21 cellular contexts compared by ENCODE assay signal in genomic region chr3:58697552-58697951, GRCh38. TPM values are rescaled to one million over a fixed set of nuclear protein-coding genes. Genes with fewer than 3 reads are reported as not detected.
A peak's percentile ranks its signal among the peaks of the same experiment; 100 is the strongest.
DNase-seq lines count a peak whose midpoint lies in the region; ATAC-seq lines count a peak whose summit lies in the region.
"Had no signal": no experiment of that assay in that cellular context is flagged by ENCODE, and none has a peak within 500 bp of the region (broad histone marks: within the 10 kb centered on the region; RNA-seq: fewer than 3 reads in every experiment).

No MANE protein-coding gene starts in this region.

- no peak overlapping the region for H3K4me3 ChIP-seq in mesendoderm (ENCODE audit: low read length)
- H3K4me3 ChIP-seq: adrenal gland, upper lobe of right lung had no signal

- H3K36me3 Mint-ChIP-seq in activated CD4-positive, alpha-beta T cell treated with anti-CD3 and anti-CD28 coated beads, Interleukin-2, amount 10 ng/mL, durations not matched to agents 7 days and 5 days (ENCODE audit: low read depth), result peaks cover 3% of the 10 kb centered on the region
- H3K36me3 Mint-ChIP-seq: T-cell had no signal

- peaks cover 1% of the 10 kb centered on the region for H3K4me1 ChIP-seq in mesendoderm (ENCODE audit: control insufficient read depth, low read depth, low read length)
- H3K4me1 ChIP-seq: adrenal gland, BE2C had no signal

- POLR2A ChIA-PET in activated CD4-positive, alpha-beta T cell treated with anti-CD3 and anti-CD28 coated beads, Interleukin-2, amount 10 ng/mL, durations not matched to agents 7 days and 5 days (lab: Charles Lee), result no interaction called here

- H3K27ac Mint-ChIP-seq in activated CD4-positive, alpha-beta T cell treated with anti-CD3 and anti-CD28 coated beads, Interleukin-2, amount 10 ng/mL, durations not matched to agents 7 days and 5 days, result no peak overlapping the region
- H3K27ac Mint-ChIP-seq: activated T-helper 2 cell treated with anti-CD3 and anti-CD28 coated beads, Interferon-gamma antibody, Interleukin-2, Interleukin-4, amounts not matched to agents 10 μg/mL and 5 μg/mL and 100 μg/mL, durations not matched to agents 14 hours and 24 hours and 36 hours; T-cell had no signal

- no peaks in the 10 kb centered on the region for H3K79me1 ChIP-seq in mesendoderm (ENCODE audit: low read length)

- peak; percentile 19 for DNase-seq in mesendoderm
- DNase-seq in stimulated activated CD4-positive, alpha-beta T cell treated with anti-CD3 and anti-CD28 coated beads, Interleukin-4, amount 100 ng/mL, for 24 hours, result no peak
- DNase-seq in central memory CD4-positive, alpha-beta T cell, result no peak
- DNase-seq in activated CD4-positive, alpha-beta T cell treated with anti-CD3 and anti-CD28 coated beads, Interleukin-2, amount 10 ng/mL, durations not matched to agents 7 days and 5 days, result no peak
- DNase-seq in SW 1271 (lab: John Stamatoyannopoulos, UW), result no peak
- DNase-seq: adrenal gland; BE2C; DMS153; GOT3; NCI-H1436; stimulated activated naive CD4-positive, alpha-beta T cell treated with Interleukin-2 at 50 U/mL for 16 hours; T-cell; upper lobe of right lung had no signal

- H3K23ac ChIP-seq in mesendoderm (ENCODE audit: low read length), result no peak overlapping the region

- peak; percentile 66 for ATAC-seq in GM18909 (IDR thresholded peaks at IDR 0.05; ENCODE audit: poor library complexity, unreplicated experiment)
- ATAC-seq in GM21723 (IDR thresholded peaks at IDR 0.05; ENCODE audit: unreplicated experiment), result peak; percentile 56
- ATAC-seq in HG03135 (IDR thresholded peaks at IDR 0.05; ENCODE audit: unreplicated experiment), result peak; percentile 60
- ATAC-seq: T-cell, upper lobe of right lung had no signal

- no peak overlapping the region for H3K27ac ChIP-seq in mesendoderm (ENCODE audit: low read depth, low read length)
- H3K27ac ChIP-seq: adrenal gland, upper lobe of right lung had no signal

- no peak overlapping the region for H3K18ac ChIP-seq in mesendoderm (ENCODE audit: low read length)

- H3K9ac ChIP-seq in mesendoderm (ENCODE audit: low read length), result no peak overlapping the region

- H3K56ac ChIP-seq in mesendoderm (ENCODE audit: low read length), result no peak overlapping the region

- no peak overlapping the region for H4K8ac ChIP-seq in mesendoderm (ENCODE audit: low read depth, low read length)

- peaks cover 8% of the 10 kb centered on the region for H3K9me3 Mint-ChIP-seq in activated CD4-positive, alpha-beta T cell treated with anti-CD3 and anti-CD28 coated beads, Interleukin-2, amount 10 ng/mL, durations not matched to agents 7 days and 5 days
- H3K9me3 Mint-ChIP-seq: T-cell had no signal

- H3K36me3 ChIP-seq in mesendoderm (ENCODE audit: control insufficient read depth, insufficient read depth, low read length), result no peaks in the 10 kb centered on the region
- H3K36me3 ChIP-seq: adrenal gland, BE2C, upper lobe of right lung had no signal

- peaks cover 2% of the 10 kb centered on the region for H3K27me3 ChIP-seq in mesendoderm (ENCODE audit: insufficient read depth, low read length, poor library complexity)
- H3K27me3 ChIP-seq: adrenal gland, BE2C, upper lobe of right lung had no signal

- H3K4ac ChIP-seq in mesendoderm (ENCODE audit: low read depth, low read length), result no peak overlapping the region

- no peaks in the 10 kb centered on the region for H3K27me3 Mint-ChIP-seq in activated CD4-positive, alpha-beta T cell treated with anti-CD3 and anti-CD28 coated beads, Interleukin-2, amount 10 ng/mL, durations not matched to agents 7 days and 5 days

- H2BK5ac ChIP-seq in mesendoderm (ENCODE audit: low read length), result no peak overlapping the region

- no peak overlapping the region for H4K5ac ChIP-seq in mesendoderm (ENCODE audit: low read length)

- H3K4me3 Mint-ChIP-seq in activated CD4-positive, alpha-beta T cell treated with anti-CD3 and anti-CD28 coated beads, Interleukin-2, amount 10 ng/mL, durations not matched to agents 7 days and 5 days, result no peak overlapping the region
- H3K4me3 Mint-ChIP-seq: neural crest cell, T-cell had no signal

- H2BK15ac ChIP-seq in mesendoderm (replicated peaks; ENCODE audit: low read depth), result no peak overlapping the region

- no peak overlapping the region for H2AK5ac ChIP-seq in mesendoderm (ENCODE audit: low read length)

- H2BK120ac ChIP-seq in mesendoderm (ENCODE audit: low read depth, low read length), result no peak overlapping the region

- H3K4me2 ChIP-seq in mesendoderm (ENCODE audit: low read length), result no peak overlapping the region

- peaks cover 27% of the 10 kb centered on the region for H3K4me1 Mint-ChIP-seq in activated CD4-positive, alpha-beta T cell treated with anti-CD3 and anti-CD28 coated beads, Interleukin-2, amount 10 ng/mL, durations not matched to agents 7 days and 5 days
- H3K4me1 Mint-ChIP-seq: neural crest cell, T-cell had no signal

- no peaks in the 10 kb centered on the region for H3K79me2 ChIP-seq in mesendoderm (ENCODE audit: control insufficient read depth, insufficient read depth, low read length)

- CTCF ChIA-PET in activated CD4-positive, alpha-beta T cell treated with anti-CD3 and anti-CD28 coated beads, Interleukin-2, amount 10 ng/mL, durations not matched to agents 7 days and 5 days (lab: Charles Lee), result interaction anchor here (1.8 kb wide), 1 partner anchor 66 kb away, joined by 4 read pairs; no protein-coding TSS in a partner anchor

RNA-seq across cellular contexts. Expression of gene FAM3D, which starts 31.0 kb away (rescaled TPM):
- polyA plus RNA-seq in mesendoderm (2013, experiment 1 of 2), result 0.07 TPM
- polyA plus RNA-seq in mesendoderm (2013, experiment 2 of 2), result 0.04 TPM
- not detected for total RNA-seq in activated CD4-positive, alpha-beta T cell treated with anti-CD3 and anti-CD28 coated beads, Interleukin-2, amount 10 ng/mL, durations not matched to agents 7 days and 5 days
- total RNA-seq: activated T-helper 2 cell treated with anti-CD3 and anti-CD28 coated beads, Interferon-gamma antibody, Interleukin-2, Interleukin-4, amounts not matched to agents 10 μg/mL and 5 μg/mL and 100 μg/mL, durations not matched to agents 14 hours and 24 hours and 36 hours; cardiac septum; fibroblast of lung had no signal
- polyA plus RNA-seq: fibroblast of lung, keratinocyte had no signal
